In the genomic region with DNA sequence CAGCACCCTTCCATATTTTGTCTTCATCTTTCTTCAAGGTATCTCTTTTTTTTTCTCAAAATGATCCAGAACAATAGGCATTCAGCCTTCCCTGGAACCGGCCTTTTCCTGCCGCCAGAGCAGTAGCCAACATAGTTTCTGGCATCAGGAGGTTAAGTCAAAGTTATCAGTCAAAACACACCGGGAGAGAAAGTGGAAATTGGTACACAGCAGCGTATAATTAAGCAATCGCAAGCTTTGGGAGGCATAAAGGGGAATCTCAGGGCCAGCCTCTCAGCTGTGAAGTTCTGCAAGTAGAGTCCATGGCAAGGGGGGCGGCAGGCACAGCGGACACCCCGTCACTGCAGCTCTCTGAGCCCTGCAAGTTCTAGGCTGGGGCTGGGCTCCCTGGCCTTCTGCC, we compare ENCODE assay signal across 20 cellular contexts.
"Had no signal": no experiment of that assay in that cellular context is flagged by ENCODE, and none has a peak within 500 bp of the region (broad histone marks: within the 10 kb centered on the region; RNA-seq: fewer than 3 reads in every experiment).

No MANE protein-coding gene starts in this region.

- H3K27me3 Mint-ChIP-seq: effector memory CD8-positive, alpha-beta T cell; memory B cell; type B pancreatic cell had no signal

- DNase-seq: activated CD4-positive, alpha-beta T cell treated with anti-CD3 and anti-CD28 coated beads for 4 hours; activated naive CD8-positive, alpha-beta T cell treated with anti-CD3 and anti-CD28 coated beads for 36 hours; amygdala; body of pancreas; central memory CD4-positive, alpha-beta T cell; cortex of kidney; effector memory CD8-positive, alpha-beta T cell; erythroblast; hippocampal formation; kidney; left ventricle myocardium superior; mucosa of descending colon; naive thymus-derived CD8-positive, alpha-beta T cell; retina; stimulated activated CD4-positive, alpha-beta T cell treated with anti-CD3 and anti-CD28 coated beads, Interleukin-2, amount 100 ng/mL, for 48 hours; stimulated activated naive B cell treated with anti-CD40 and anti-IgM and Interleukin-4, amounts not matched to agents 10 μg/mL and 1 μg/mL and 100 μg/mL, for 72 hours had no signal

- H3K36me3 Mint-ChIP-seq: activated naive CD8-positive, alpha-beta T cell treated with anti-CD3 and anti-CD28 coated beads for 36 hours; memory B cell; type B pancreatic cell had no signal

- ATAC-seq: body of pancreas; effector memory CD8-positive, alpha-beta T cell; mucosa of descending colon; naive thymus-derived CD8-positive, alpha-beta T cell; stimulated activated naive B cell treated with anti-CD40 and anti-IgM and Interleukin-4, amounts not matched to agents 10 μg/mL and 1 μg/mL and 100 μg/mL, for 72 hours had no signal

- H3K4me3 Mint-ChIP-seq: activated naive CD8-positive, alpha-beta T cell treated with anti-CD3 and anti-CD28 coated beads for 36 hours; activated T-helper 1 cell treated with anti-CD3 and anti-CD28 coated beads, Interleukin-12 subunit alpha, Interleukin-12 subunit beta, Interleukin-2, Interleukin-4 antibody, amounts not matched to agents 30 ng/mL and 10 ng/mL and 1 ng/mL, durations not matched to agents 14 hours and 24 hours and 36 hours; effector memory CD8-positive, alpha-beta T cell; memory B cell; naive thymus-derived CD8-positive, alpha-beta T cell; stimulated activated naive B cell treated with anti-CD40 and anti-IgM and Interleukin-4, amounts not matched to agents 10 μg/mL and 1 μg/mL and 100 μg/mL, for 72 hours; T-helper 1 cell treated with Interleukin-12 subunit alpha and Interleukin-12 subunit beta and Interleukin-4 antibody, amounts not matched to agents 30 μg/mL and 1 μg/mL, for 36 hours; type B pancreatic cell had no signal

- H3K4me1 Mint-ChIP-seq: activated naive CD8-positive, alpha-beta T cell treated with anti-CD3 and anti-CD28 coated beads for 36 hours; memory B cell; naive thymus-derived CD8-positive, alpha-beta T cell had no signal

- H3K27ac Mint-ChIP-seq: activated naive CD8-positive, alpha-beta T cell treated with anti-CD3 and anti-CD28 coated beads for 36 hours; activated T-helper 1 cell treated with anti-CD3 and anti-CD28 coated beads, Interleukin-12 subunit alpha, Interleukin-12 subunit beta, Interleukin-2, Interleukin-4 antibody, amounts not matched to agents 30 ng/mL and 10 ng/mL and 1 ng/mL, durations not matched to agents 14 hours and 24 hours and 36 hours; memory B cell; naive thymus-derived CD8-positive, alpha-beta T cell; stimulated activated naive B cell treated with anti-CD40 and anti-IgM and Interleukin-4, amounts not matched to agents 10 μg/mL and 1 μg/mL and 100 μg/mL, for 72 hours; type B pancreatic cell had no signal
